In the genomic region with DNA sequence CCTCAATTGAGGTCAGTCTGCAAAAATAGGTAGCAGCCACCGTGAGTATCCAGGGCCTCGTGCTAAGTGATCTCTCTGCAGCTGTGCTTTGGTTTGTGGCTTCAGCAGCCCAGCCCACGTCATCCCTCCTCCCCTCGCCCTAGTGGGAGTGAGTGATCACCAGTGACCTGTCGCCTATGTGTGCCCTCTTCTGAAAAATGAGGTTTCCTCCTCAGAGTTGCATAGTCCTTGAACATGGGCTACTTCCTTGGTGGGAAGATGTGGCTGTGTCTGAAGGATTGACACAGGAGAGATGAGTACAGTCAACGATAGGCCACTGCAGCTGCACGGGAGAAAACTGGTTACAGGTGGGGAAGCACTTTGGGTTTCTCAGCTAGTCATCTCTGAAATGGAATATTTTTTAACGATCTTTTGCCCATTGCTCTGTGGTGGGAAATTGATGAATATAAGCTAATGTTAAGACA, we compare ENCODE assay signal across 1 cellular context.
TF ChIP-seq lines count a peak whose summit lies in the region.

No MANE protein-coding gene starts in this region.

TF ChIP-seq in GM12878, 131 proteins besides CTCF, POLR2A, EP300 and RAD21 (continued from another document and continues in another):
- no peak for TF ChIP-seq IRF5 (IDR thresholded peaks at IDR 0.05; ENCODE audit: borderline replicate concordance)
- TF ChIP-seq NFIC (IDR thresholded peaks at IDR 0.05; ENCODE audit: low read depth, low read length) = peak; percentile 94
- no peak for TF ChIP-seq HSF1 (IDR thresholded peaks at IDR 0.05; ENCODE audit: low read depth, low read length)
- TF ChIP-seq USF1 (IDR thresholded peaks at IDR 0.05; ENCODE audit: borderline replicate concordance, extremely low read length, insufficient read depth, low read depth, low read length) = no peak
- TF ChIP-seq POLR2AphosphoS2 (IDR thresholded peaks at IDR 0.05; ENCODE audit: low read depth, low read length) = no peak
- TF ChIP-seq ZZZ3 (IDR thresholded peaks at IDR 0.05; ENCODE audit: control insufficient read depth, insufficient read length, low read depth) = no peak
- TF ChIP-seq SKIL (IDR thresholded peaks at IDR 0.05; ENCODE audit: low read depth, poor library complexity, severe bottlenecking) = peak; percentile 73
- TF ChIP-seq KDM1A (IDR thresholded peaks at IDR 0.05; ENCODE audit: borderline replicate concordance) = no peak
- TF ChIP-seq RFX5 (IDR thresholded peaks at IDR 0.05; ENCODE audit: low read depth, low read length) = no peak
- TF ChIP-seq WRNIP1 (IDR thresholded peaks at IDR 0.05; ENCODE audit: borderline replicate concordance, low read depth, low read length) = no peak
- no peak for TF ChIP-seq RB1 (IDR thresholded peaks at IDR 0.05; ENCODE audit: borderline replicate concordance)
- no peak for TF ChIP-seq RAD51 (IDR thresholded peaks at IDR 0.05)
- TF ChIP-seq KAT2A (conservative IDR thresholded peaks at IDR 0.05; ENCODE audit: control insufficient read depth, low read depth, low read length) = no peak
- no peak for TF ChIP-seq CHD1 (IDR thresholded peaks at IDR 0.05; ENCODE audit: low read depth, low read length)
- TF ChIP-seq, protein P1, sequence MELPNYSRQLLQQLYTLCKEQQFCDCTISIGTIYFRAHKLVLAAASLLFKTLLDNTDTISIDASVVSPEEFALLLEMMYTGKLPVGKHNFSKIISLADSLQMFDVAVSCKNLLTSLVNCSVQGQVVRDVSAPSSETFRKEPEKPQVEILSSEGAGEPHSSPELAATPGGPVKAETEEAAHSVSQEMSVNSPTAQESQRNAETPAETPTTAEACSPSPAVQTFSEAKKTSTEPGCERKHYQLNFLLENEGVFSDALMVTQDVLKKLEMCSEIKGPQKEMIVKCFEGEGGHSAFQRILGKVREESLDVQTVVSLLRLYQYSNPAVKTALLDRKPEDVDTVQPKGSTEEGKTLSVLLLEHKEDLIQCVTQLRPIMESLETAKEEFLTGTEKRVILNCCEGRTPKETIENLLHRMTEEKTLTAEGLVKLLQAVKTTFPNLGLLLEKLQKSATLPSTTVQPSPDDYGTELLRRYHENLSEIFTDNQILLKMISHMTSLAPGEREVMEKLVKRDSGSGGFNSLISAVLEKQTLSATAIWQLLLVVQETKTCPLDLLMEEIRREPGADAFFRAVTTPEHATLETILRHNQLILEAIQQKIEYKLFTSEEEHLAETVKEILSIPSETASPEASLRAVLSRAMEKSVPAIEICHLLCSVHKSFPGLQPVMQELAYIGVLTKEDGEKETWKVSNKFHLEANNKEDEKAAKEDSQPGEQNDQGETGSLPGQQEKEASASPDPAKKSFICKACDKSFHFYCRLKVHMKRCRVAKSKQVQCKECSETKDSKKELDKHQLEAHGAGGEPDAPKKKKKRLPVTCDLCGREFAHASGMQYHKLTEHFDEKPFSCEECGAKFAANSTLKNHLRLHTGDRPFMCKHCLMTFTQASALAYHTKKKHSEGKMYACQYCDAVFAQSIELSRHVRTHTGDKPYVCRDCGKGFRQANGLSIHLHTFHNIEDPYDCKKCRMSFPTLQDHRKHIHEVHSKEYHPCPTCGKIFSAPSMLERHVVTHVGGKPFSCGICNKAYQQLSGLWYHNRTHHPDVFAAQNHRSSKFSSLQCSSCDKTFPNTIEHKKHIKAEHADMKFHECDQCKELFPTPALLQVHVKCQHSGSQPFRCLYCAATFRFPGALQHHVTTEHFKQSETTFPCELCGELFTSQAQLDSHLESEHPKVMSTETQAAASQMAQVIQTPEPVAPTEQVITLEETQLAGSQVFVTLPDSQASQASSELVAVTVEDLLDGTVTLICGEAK (IDR thresholded peaks at IDR 0.05; ENCODE audit: borderline replicate concordance) = no peak
- TF ChIP-seq, protein P2, sequence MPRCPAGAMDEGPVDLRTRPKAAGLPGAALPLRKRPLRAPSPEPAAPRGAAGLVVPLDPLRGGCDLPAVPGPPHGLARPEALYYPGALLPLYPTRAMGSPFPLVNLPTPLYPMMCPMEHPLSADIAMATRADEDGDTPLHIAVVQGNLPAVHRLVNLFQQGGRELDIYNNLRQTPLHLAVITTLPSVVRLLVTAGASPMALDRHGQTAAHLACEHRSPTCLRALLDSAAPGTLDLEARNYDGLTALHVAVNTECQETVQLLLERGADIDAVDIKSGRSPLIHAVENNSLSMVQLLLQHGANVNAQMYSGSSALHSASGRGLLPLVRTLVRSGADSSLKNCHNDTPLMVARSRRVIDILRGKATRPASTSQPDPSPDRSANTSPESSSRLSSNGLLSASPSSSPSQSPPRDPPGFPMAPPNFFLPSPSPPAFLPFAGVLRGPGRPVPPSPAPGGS (IDR thresholded peaks at IDR 0.05; ENCODE audit: borderline replicate concordance, insufficient read depth, low read depth, low read length, poor library complexity, severe bottlenecking) = no peak
- no peak for TF ChIP-seq ELK1 (IDR thresholded peaks at IDR 0.05; ENCODE audit: low read depth, low read length)
- TF ChIP-seq HDAC6 (IDR thresholded peaks at IDR 0.05; ENCODE audit: unreplicated experiment) = no peak
- peak; percentile 83; the same call in 1 of the 2 replicates for TF ChIP-seq CHD2 (IDR thresholded peaks at IDR 0.05; ENCODE audit: borderline replicate concordance, low read depth, low read length)
- TF ChIP-seq, protein P3, sequence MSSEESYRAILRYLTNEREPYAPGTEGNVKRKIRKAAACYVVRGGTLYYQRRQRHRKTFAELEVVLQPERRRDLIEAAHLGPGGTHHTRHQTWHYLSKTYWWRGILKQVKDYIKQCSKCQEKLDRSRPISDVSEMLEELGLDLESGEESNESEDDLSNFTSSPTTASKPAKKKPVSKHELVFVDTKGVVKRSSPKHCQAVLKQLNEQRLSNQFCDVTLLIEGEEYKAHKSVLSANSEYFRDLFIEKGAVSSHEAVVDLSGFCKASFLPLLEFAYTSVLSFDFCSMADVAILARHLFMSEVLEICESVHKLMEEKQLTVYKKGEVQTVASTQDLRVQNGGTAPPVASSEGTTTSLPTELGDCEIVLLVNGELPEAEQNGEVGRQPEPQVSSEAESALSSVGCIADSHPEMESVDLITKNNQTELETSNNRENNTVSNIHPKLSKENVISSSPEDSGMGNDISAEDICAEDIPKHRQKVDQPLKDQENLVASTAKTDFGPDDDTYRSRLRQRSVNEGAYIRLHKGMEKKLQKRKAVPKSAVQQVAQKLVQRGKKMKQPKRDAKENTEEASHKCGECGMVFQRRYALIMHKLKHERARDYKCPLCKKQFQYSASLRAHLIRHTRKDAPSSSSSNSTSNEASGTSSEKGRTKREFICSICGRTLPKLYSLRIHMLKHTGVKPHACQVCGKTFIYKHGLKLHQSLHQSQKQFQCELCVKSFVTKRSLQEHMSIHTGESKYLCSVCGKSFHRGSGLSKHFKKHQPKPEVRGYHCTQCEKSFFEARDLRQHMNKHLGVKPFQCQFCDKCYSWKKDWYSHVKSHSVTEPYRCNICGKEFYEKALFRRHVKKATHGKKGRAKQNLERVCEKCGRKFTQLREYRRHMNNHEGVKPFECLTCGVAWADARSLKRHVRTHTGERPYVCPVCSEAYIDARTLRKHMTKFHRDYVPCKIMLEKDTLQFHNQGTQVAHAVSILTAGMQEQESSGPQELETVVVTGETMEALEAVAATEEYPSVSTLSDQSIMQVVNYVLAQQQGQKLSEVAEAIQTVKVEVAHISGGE (CRISPR knock-in tag; IDR thresholded peaks at IDR 0.05) = no peak
- no peak for TF ChIP-seq BRCA1 (IDR thresholded peaks at IDR 0.05; ENCODE audit: low read depth, low read length)
- TF ChIP-seq USF2 (IDR thresholded peaks at IDR 0.05; ENCODE audit: borderline replicate concordance, low read depth, low read length) = no peak
- TF ChIP-seq SUZ12 (IDR thresholded peaks at IDR 0.05; ENCODE audit: unreplicated experiment) = no peak
- peak; percentile 51; the same call in 1 of the 2 replicates for TF ChIP-seq MXI1 (IDR thresholded peaks at IDR 0.05; ENCODE audit: low read depth, low read length)
- peak; percentile 96 for TF ChIP-seq CREM (IDR thresholded peaks at IDR 0.05; ENCODE audit: low read depth)
- no peak for TF ChIP-seq ZNF274 (IDR thresholded peaks at IDR 0.05; ENCODE audit: insufficient read depth, insufficient read length)
- no peak for TF ChIP-seq YBX1 (IDR thresholded peaks at IDR 0.05)
- TF ChIP-seq SMARCA5 (IDR thresholded peaks at IDR 0.05) = no peak
- no peak for TF ChIP-seq MYC (IDR thresholded peaks at IDR 0.05; ENCODE audit: insufficient read depth, insufficient read length, insufficient replicate concordance, low read length, severe bottlenecking)
- peak; percentile 85 for TF ChIP-seq GATAD2B (conservative IDR thresholded peaks at IDR 0.05; ENCODE audit: low read depth)
- no peak for TF ChIP-seq NFXL1 (IDR thresholded peaks at IDR 0.05; ENCODE audit: borderline replicate concordance)
- no peak for TF ChIP-seq ZNF24 (IDR thresholded peaks at IDR 0.05)
- peak; percentile 28; the same call in 1 of the 2 replicates for TF ChIP-seq BACH1 (IDR thresholded peaks at IDR 0.05; ENCODE audit: borderline replicate concordance)
- TF ChIP-seq SREBF2 (IDR thresholded peaks at IDR 0.05; ENCODE audit: low read length) = no peak
- TF ChIP-seq SMC3 (IDR thresholded peaks at IDR 0.05; ENCODE audit: borderline replicate concordance, low read length) = no peak; the same call in 1 of the 2 replicates
- no peak for TF ChIP-seq NFYA (IDR thresholded peaks at IDR 0.05; ENCODE audit: borderline replicate concordance, low read depth, low read length)
- TF ChIP-seq TCF7 (IDR thresholded peaks at IDR 0.05; ENCODE audit: borderline replicate concordance) = no peak
